In the genomic region with DNA sequence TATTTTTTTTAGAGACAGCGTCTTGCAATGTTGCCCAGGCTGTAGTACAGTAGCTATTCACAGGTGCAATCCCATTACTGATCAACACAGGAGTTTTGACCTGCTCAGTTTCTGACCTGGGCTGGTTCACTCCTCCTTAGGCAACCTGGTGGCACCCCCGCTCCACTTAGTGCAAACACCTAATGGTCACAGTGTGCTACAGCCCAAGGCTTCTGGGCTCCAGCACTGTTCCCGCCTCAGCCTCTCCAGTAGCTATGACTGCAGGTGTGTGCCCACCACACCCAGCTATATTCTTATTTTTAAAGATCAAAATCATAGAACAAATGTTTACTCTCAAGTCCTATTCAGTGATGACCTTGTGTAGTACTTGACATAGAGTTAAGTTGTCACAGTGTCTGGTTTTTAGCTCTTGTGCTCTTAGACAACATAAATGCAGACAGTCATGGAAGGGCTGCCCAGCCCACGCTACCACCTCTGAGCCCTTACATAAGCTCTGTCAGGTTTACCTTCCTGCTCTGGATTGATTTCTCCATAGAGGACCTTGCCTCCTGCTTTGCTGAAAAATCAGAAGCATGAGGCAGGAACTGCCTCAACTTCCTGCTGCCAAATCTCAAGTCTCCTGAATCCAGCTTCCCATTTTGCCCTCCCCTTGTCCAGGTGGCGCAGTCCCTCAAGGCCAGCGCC, we compare ENCODE assay signal across 23 cellular contexts.
"Had no signal": no experiment of that assay in that cellular context is flagged by ENCODE, and none has a peak within 500 bp of the region (broad histone marks: within the 10 kb centered on the region; RNA-seq: fewer than 3 reads in every experiment).

No MANE protein-coding gene starts in this region.

- ATAC-seq: esophagus mucosa; heart left ventricle; left lung; naive thymus-derived CD8-positive, alpha-beta T cell; psoas muscle; stimulated activated naive CD8-positive, alpha-beta T cell treated with anti-CD3 and anti-CD28 coated beads, Interleukin-15, Interleukin-2, amounts not matched to agents 100 U/mL and 50 U/mL, for 24 hours had no signal

- H3K27me3 ChIP-seq: heart left ventricle, left lung, neural progenitor cell, sigmoid colon, suprapubic skin, thyroid gland, upper lobe of left lung had no signal

- H3K4me2 ChIP-seq: neural progenitor cell had no signal

- H3K79me2 ChIP-seq: parathyroid adenoma had no signal

- DNase-seq: central memory CD4-positive, alpha-beta T cell; effector CD4-positive, alpha-beta T cell; heart left ventricle; hypothalamus; kidney glomerular epithelial cell; left lung; mesendoderm; naive thymus-derived CD8-positive, alpha-beta T cell; occipital lobe; psoas muscle; sigmoid colon; stimulated activated naive CD8-positive, alpha-beta T cell treated with anti-CD3 and anti-CD28 coated beads, Interleukin-15, Interleukin-2, amounts not matched to agents 100 U/mL and 50 U/mL, for 24 hours; thyroid gland; upper lobe of left lung had no signal

- H3K36me3 Mint-ChIP-seq: naive thymus-derived CD8-positive, alpha-beta T cell; neural progenitor cell had no signal

- H3K9me3 ChIP-seq: heart left ventricle, left lung, psoas muscle, sigmoid colon, suprapubic skin, thyroid gland, upper lobe of left lung had no signal

- H3K27ac ChIP-seq: coronary artery, heart left ventricle, left lung, neural progenitor cell, parathyroid adenoma, psoas muscle, sigmoid colon, skin epidermis, suprapubic skin, thyroid gland, upper lobe of left lung had no signal

- H3K36me3 ChIP-seq: heart left ventricle, left lung, neural progenitor cell, sigmoid colon, suprapubic skin, thyroid gland, upper lobe of left lung had no signal

- H3K4me3 ChIP-seq: coronary artery, heart left ventricle, left lung, neural progenitor cell, psoas muscle, sigmoid colon, skin epidermis, suprapubic skin, thyroid gland, upper lobe of left lung had no signal

- FAIRE-seq: bronchial epithelial cell, frontal cortex, islet of Langerhans had no signal

- H3K4me1 ChIP-seq: parathyroid adenoma, thyroid gland had no signal

- H3K9ac ChIP-seq: neural progenitor cell, parathyroid adenoma had no signal

- H2AFZ ChIP-seq: neural progenitor cell, parathyroid adenoma had no signal

- H3K4me3 Mint-ChIP-seq: naive thymus-derived CD8-positive, alpha-beta T cell had no signal

- H3K9me3 Mint-ChIP-seq: naive thymus-derived CD8-positive, alpha-beta T cell; neural progenitor cell had no signal
